In genomic region chr7:151104411-151105235, GRCh38 we compare ENCODE assay signal across 12 cellular contexts.
DNase-seq lines count a peak whose midpoint lies in the region; ATAC-seq and TF ChIP-seq lines count a peak whose summit lies in the region.
"Had no signal": no experiment of that assay in that cellular context is flagged by ENCODE, and none has a peak within 500 bp of the region (broad histone marks: within the 10 kb centered on the region; RNA-seq: fewer than 3 reads in every experiment).

No MANE protein-coding gene starts in this region.

- DNase-seq in EH (ENCODE audit: low read depth) (peak; percentile 96), astrocyte of the cerebellum (ENCODE audit: low read depth) (peak; percentile 91)
- DNase-seq: left ventricle myocardium superior, NCI-H2081, PC-3 had no signal

- H3K9ac ChIP-seq in iPS-20b (ENCODE audit: low read depth, low read length): peak overlapping the region; percentile 49; the same call in 1 of the 2 replicates

- peaks cover 25% of the 10 kb centered on the region for H3K4me1 ChIP-seq in iPS-20b (ENCODE audit: insufficient read depth, low read length)
- H3K4me1 ChIP-seq: pancreas had no signal

- peak overlapping the region; percentile 43 for H3K27ac ChIP-seq in iPS-20b (ENCODE audit: low read length)
- H3K27ac ChIP-seq: esophagus muscularis mucosa, pancreas, suprapubic skin had no signal

- in situ Hi-C loops in astrocyte of the cerebellum (cut with HindIII; ENCODE audit: low sequenced_read_pairs): no loop called here

- ATAC-seq in HG03571 (IDR thresholded peaks at IDR 0.05; ENCODE audit: unreplicated experiment) (no peak), GM21367 (IDR thresholded peaks at IDR 0.05; ENCODE audit: unreplicated experiment) (no peak), HG02884 (IDR thresholded peaks at IDR 0.05; ENCODE audit: unreplicated experiment) (no peak)
- ATAC-seq: left ventricle myocardium superior, pancreas, PC-3 had no signal

- no peaks in the 10 kb centered on the region for H3K36me3 ChIP-seq in iPS-20b (ENCODE audit: insufficient read depth, low read depth, low read length)
- H3K36me3 ChIP-seq: pancreas, suprapubic skin had no signal

- H3K27me3 ChIP-seq in iPS-20b (ENCODE audit: insufficient read depth, low read length): no peaks in the 10 kb centered on the region
- H3K27me3 ChIP-seq: esophagus muscularis mucosa, pancreas, suprapubic skin had no signal

- H3K4me3 ChIP-seq in astrocyte of the cerebellum (ENCODE audit: low read depth, low read length) (no peak overlapping the region), iPS-20b (ENCODE audit: low read length) (peak overlapping the region; percentile 60)
- H3K4me3 ChIP-seq: esophagus muscularis mucosa, pancreas, suprapubic skin had no signal

- no peak for TF ChIP-seq CTCF in astrocyte of the cerebellum (IDR thresholded peaks at IDR 0.05; ENCODE audit: low read depth, low read length, missing control alignments)

- no peaks in the 10 kb centered on the region for H3K9me3 ChIP-seq in iPS-20b (ENCODE audit: insufficient read depth, low read depth, low read length)
- H3K9me3 ChIP-seq: esophagus muscularis mucosa, pancreas, suprapubic skin had no signal
